1 cellular context compared by ENCODE assay signal in genomic region chr5:112931473-112931872, GRCh38.
TF ChIP-seq lines count a peak whose summit lies in the region.

No MANE protein-coding gene starts in this region.

TF ChIP-seq in K562, 482 proteins besides CTCF, POLR2A, EP300 and RAD21 (continued from another document):
- TF ChIP-seq GTF2F1 (IDR thresholded peaks at IDR 0.05; ENCODE audit: low read depth, low read length), result no peak
- no peak for TF ChIP-seq PHB2 (IDR thresholded peaks at IDR 0.05; ENCODE audit: low read depth)
- no peak for TF ChIP-seq PRPF4 (IDR thresholded peaks at IDR 0.05; ENCODE audit: insufficient read depth, low read depth, low read length, poor library complexity, severe bottlenecking)
- TF ChIP-seq ETV5 (CRISPR knock-in tag; IDR thresholded peaks at IDR 0.05; ENCODE audit: low read depth), result peak; percentile 80
- TF ChIP-seq DNMT1 (IDR thresholded peaks at IDR 0.05), result no peak
- no peak for TF ChIP-seq ZNF444 (CRISPR knock-in tag; IDR thresholded peaks at IDR 0.05)
- TF ChIP-seq TOE1 (IDR thresholded peaks at IDR 0.05; ENCODE audit: borderline replicate concordance), result no peak
- TF ChIP-seq TOE1 (CRISPR knock-in tag; IDR thresholded peaks at IDR 0.05; ENCODE audit: borderline replicate concordance, low read depth), result no peak
- TF ChIP-seq ZNF263 (CRISPR knock-in tag; IDR thresholded peaks at IDR 0.05; ENCODE audit: borderline replicate concordance), result no peak
- TF ChIP-seq RBM14 (IDR thresholded peaks at IDR 0.05; ENCODE audit: borderline replicate concordance, insufficient read depth, low read depth, low read length), result no peak
- no peak for TF ChIP-seq ARID2 (IDR thresholded peaks at IDR 0.05)
- no peak for TF ChIP-seq ZKSCAN1 (IDR thresholded peaks at IDR 0.05; ENCODE audit: low read depth, low read length)
- TF ChIP-seq MAX (CRISPR knock-in tag; IDR thresholded peaks at IDR 0.05), result no peak
- TF ChIP-seq CSDE1 (IDR thresholded peaks at IDR 0.05), result no peak
- TF ChIP-seq KLF13 (tag; IDR thresholded peaks at IDR 0.05; ENCODE audit: borderline replicate concordance, low read depth), result no peak
- no peak for TF ChIP-seq ZNF311 (CRISPR knock-in tag; IDR thresholded peaks at IDR 0.05)
- no peak for TF ChIP-seq MCM3 (IDR thresholded peaks at IDR 0.05)
- no peak for TF ChIP-seq BCL6 (CRISPR knock-in tag; IDR thresholded peaks at IDR 0.05)
- no peak for TF ChIP-seq ZNF717 (CRISPR knock-in tag; IDR thresholded peaks at IDR 0.05)
- TF ChIP-seq ZNF512 (tag; IDR thresholded peaks at IDR 0.05), result no peak
- no peak for TF ChIP-seq ZNF253 (CRISPR knock-in tag; conservative IDR thresholded peaks at IDR 0.05)
- no peak for TF ChIP-seq POLR3G (IDR thresholded peaks at IDR 0.05; ENCODE audit: extremely low read depth, insufficient read length, insufficient replicate concordance)
- TF ChIP-seq ZKSCAN3 (CRISPR knock-in tag; IDR thresholded peaks at IDR 0.05), result no peak
- no peak for TF ChIP-seq CHD1 (IDR thresholded peaks at IDR 0.05; ENCODE audit: low read length)
- no peak for TF ChIP-seq YY1 (IDR thresholded peaks at IDR 0.05; ENCODE audit: borderline replicate concordance in 1 of 3, control insufficient read depth in 1 of 3, extremely low read depth in 1 of 3, insufficient read depth in 3 of 3, insufficient read length in 1 of 3, insufficient replicate concordance in 2 of 3, low read depth in 1 of 3, low read length in 2 of 3)
- TF ChIP-seq HNRNPL (IDR thresholded peaks at IDR 0.05; ENCODE audit: low read depth, low read length), result no peak
- TF ChIP-seq ZNF639 (CRISPR knock-in tag; conservative IDR thresholded peaks at IDR 0.05 in 1 of 2, IDR thresholded peaks at IDR 0.05 in 1 of 2), result 0 out of 4 replicates have a peak, but pooled peaks of 1 of the 2 experiments have one; percentile 48
- peak; percentile 81; the same call in 1 of the 2 replicates for TF ChIP-seq TSHZ1 (CRISPR knock-in tag; IDR thresholded peaks at IDR 0.05)
- no peak for TF ChIP-seq SMARCB1 (IDR thresholded peaks at IDR 0.05; ENCODE audit: insufficient read length, low read depth)
- TF ChIP-seq TRIM24 (IDR thresholded peaks at IDR 0.05), result no peak
- no peak for TF ChIP-seq MED1 (CRISPR knock-in tag; IDR thresholded peaks at IDR 0.05; ENCODE audit: borderline replicate concordance)
- no peak for TF ChIP-seq HLTF (IDR thresholded peaks at IDR 0.05)
- TF ChIP-seq MXD1 (CRISPR knock-in tag; IDR thresholded peaks at IDR 0.05; ENCODE audit: borderline replicate concordance, poor library complexity, severe bottlenecking), result no peak
TF ChIP-seq in K562: peak in this region for 70.
